In the genomic region with DNA sequence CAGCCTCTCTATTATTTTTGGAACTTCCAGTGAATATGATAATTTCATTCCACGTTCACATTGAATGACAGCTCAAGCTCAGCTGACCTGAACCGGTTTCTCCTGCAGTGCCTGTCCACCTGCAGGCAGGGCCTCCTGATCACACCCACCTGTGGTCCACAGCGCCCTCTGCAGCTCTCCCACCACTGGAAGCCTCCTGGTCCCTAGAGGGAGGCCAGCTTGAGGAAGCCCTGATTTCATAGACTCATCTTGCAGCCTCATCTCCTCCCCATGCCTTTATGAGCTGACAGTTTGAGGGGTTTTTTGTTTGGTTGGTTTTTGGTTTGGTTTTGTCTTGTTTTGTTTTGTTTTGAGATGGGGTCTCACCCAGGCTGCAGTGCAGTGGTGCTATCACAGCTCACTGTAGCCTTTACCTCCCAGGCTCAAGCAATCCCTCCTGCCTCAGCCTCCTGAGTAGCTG, we compare ENCODE assay signal across 1 cellular context.
TF ChIP-seq lines count a peak whose summit lies in the region.

No MANE protein-coding gene starts in this region.

TF ChIP-seq in HepG2, 621 proteins besides CTCF, POLR2A, EP300 and RAD21 (continued from another document and continues in another):
- no peak for TF ChIP-seq ZNF501 (CRISPR knock-in tag; IDR thresholded peaks at IDR 0.05)
- no peak for TF ChIP-seq MAF1 (CRISPR knock-in tag; IDR thresholded peaks at IDR 0.05; ENCODE audit: borderline replicate concordance)
- no peak for TF ChIP-seq AHDC1 (CRISPR knock-in tag; IDR thresholded peaks at IDR 0.05; ENCODE audit: borderline replicate concordance)
- no peak for TF ChIP-seq ZNF441 (CRISPR knock-in tag; IDR thresholded peaks at IDR 0.05; ENCODE audit: borderline replicate concordance)
- TF ChIP-seq ZNF777 (CRISPR knock-in tag; IDR thresholded peaks at IDR 0.05), result no peak
- peak; percentile 84 for TF ChIP-seq SAP130 (CRISPR knock-in tag; IDR thresholded peaks at IDR 0.05; ENCODE audit: low read depth)
- no peak for TF ChIP-seq RFX1 (IDR thresholded peaks at IDR 0.05)
- TF ChIP-seq ZNF660 (CRISPR knock-in tag; IDR thresholded peaks at IDR 0.05; ENCODE audit: borderline replicate concordance, low read depth), result no peak
- TF ChIP-seq NR1H2 (CRISPR knock-in tag; IDR thresholded peaks at IDR 0.05; ENCODE audit: borderline replicate concordance, low read depth), result no peak
- no peak for TF ChIP-seq ONECUT2 (CRISPR knock-in tag; IDR thresholded peaks at IDR 0.05)
- TF ChIP-seq, protein P1, sequence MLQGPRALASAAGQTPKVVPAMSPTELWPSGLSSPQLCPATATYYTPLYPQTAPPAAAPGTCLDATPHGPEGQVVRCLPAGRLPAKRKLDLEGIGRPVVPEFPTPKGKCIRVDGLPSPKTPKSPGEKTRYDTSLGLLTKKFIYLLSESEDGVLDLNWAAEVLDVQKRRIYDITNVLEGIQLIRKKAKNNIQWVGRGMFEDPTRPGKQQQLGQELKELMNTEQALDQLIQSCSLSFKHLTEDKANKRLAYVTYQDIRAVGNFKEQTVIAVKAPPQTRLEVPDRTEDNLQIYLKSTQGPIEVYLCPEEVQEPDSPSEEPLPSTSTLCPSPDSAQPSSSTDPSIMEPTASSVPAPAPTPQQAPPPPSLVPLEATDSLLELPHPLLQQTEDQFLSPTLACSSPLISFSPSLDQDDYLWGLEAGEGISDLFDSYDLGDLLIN (CRISPR knock-in tag; IDR thresholded peaks at IDR 0.05; ENCODE audit: borderline replicate concordance), result no peak
- TF ChIP-seq HOMEZ (CRISPR knock-in tag; IDR thresholded peaks at IDR 0.05; ENCODE audit: low read depth), result no peak
- TF ChIP-seq RORA (CRISPR knock-in tag; IDR thresholded peaks at IDR 0.05), result no peak
- TF ChIP-seq CBX5 (CRISPR knock-in tag; IDR thresholded peaks at IDR 0.05; ENCODE audit: borderline replicate concordance), result 0 out of 2 replicates have a peak, but pooled peaks have one; percentile 22
- TF ChIP-seq IRF2 (CRISPR knock-in tag; IDR thresholded peaks at IDR 0.05), result peak; percentile 54; the same call in 1 of the 2 replicates
- TF ChIP-seq SP2 (CRISPR knock-in tag; IDR thresholded peaks at IDR 0.05), result no peak
- no peak for TF ChIP-seq ZNF296 (CRISPR knock-in tag; conservative IDR thresholded peaks at IDR 0.05)
- no peak for TF ChIP-seq SNAPC4 (CRISPR knock-in tag; IDR thresholded peaks at IDR 0.05)
- TF ChIP-seq RFXANK (CRISPR knock-in tag; IDR thresholded peaks at IDR 0.05), result no peak
- TF ChIP-seq, protein P2, sequence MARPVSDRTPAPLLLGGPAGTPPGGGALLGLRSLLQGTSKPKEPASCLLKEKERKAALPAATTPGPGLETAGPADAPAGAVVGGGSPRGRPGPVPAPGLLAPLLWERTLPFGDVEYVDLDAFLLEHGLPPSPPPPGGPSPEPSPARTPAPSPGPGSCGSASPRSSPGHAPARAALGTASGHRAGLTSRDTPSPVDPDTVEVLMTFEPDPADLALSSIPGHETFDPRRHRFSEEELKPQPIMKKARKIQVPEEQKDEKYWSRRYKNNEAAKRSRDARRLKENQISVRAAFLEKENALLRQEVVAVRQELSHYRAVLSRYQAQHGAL (CRISPR knock-in tag; IDR thresholded peaks at IDR 0.05; ENCODE audit: not compliant biosample characterization), result no peak
- TF ChIP-seq PTBP1 (IDR thresholded peaks at IDR 0.05; ENCODE audit: low read depth, low read length, poor library complexity, severe bottlenecking), result no peak
- TF ChIP-seq NFYB (CRISPR knock-in tag; IDR thresholded peaks at IDR 0.05), result no peak
- TF ChIP-seq ZNF136 (CRISPR knock-in tag; IDR thresholded peaks at IDR 0.05; ENCODE audit: low read depth), result no peak
- no peak for TF ChIP-seq SNRNP70 (IDR thresholded peaks at IDR 0.05; ENCODE audit: low read depth, low read length)
- no peak for TF ChIP-seq TAF1 (CRISPR knock-in tag; IDR thresholded peaks at IDR 0.05)
- no peak for TF ChIP-seq ZNF878 (CRISPR knock-in tag; IDR thresholded peaks at IDR 0.05)
- no peak for TF ChIP-seq ZNF496 (CRISPR knock-in tag; IDR thresholded peaks at IDR 0.05; ENCODE audit: insufficient replicate concordance)
- TF ChIP-seq, protein P3, sequence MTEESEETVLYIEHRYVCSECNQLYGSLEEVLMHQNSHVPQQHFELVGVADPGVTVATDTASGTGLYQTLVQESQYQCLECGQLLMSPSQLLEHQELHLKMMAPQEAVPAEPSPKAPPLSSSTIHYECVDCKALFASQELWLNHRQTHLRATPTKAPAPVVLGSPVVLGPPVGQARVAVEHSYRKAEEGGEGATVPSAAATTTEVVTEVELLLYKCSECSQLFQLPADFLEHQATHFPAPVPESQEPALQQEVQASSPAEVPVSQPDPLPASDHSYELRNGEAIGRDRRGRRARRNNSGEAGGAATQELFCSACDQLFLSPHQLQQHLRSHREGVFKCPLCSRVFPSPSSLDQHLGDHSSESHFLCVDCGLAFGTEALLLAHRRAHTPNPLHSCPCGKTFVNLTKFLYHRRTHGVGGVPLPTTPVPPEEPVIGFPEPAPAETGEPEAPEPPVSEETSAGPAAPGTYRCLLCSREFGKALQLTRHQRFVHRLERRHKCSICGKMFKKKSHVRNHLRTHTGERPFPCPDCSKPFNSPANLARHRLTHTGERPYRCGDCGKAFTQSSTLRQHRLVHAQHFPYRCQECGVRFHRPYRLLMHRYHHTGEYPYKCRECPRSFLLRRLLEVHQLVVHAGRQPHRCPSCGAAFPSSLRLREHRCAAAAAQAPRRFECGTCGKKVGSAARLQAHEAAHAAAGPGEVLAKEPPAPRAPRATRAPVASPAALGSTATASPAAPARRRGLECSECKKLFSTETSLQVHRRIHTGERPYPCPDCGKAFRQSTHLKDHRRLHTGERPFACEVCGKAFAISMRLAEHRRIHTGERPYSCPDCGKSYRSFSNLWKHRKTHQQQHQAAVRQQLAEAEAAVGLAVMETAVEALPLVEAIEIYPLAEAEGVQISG (CRISPR knock-in tag; IDR thresholded peaks at IDR 0.05), result peak; percentile 15; the same call in 1 of the 2 replicates
- TF ChIP-seq ZSCAN12 (CRISPR knock-in tag; IDR thresholded peaks at IDR 0.05), result no peak
- TF ChIP-seq ZMYM3 (CRISPR knock-in tag; IDR thresholded peaks at IDR 0.05), result no peak
- TF ChIP-seq ZBTB46 (CRISPR knock-in tag; IDR thresholded peaks at IDR 0.05; ENCODE audit: borderline replicate concordance), result no peak
- TF ChIP-seq ZNF652 (CRISPR knock-in tag; IDR thresholded peaks at IDR 0.05; ENCODE audit: borderline replicate concordance, low read depth), result no peak
- TF ChIP-seq KDM3A (CRISPR knock-in tag; IDR thresholded peaks at IDR 0.05; ENCODE audit: low read depth), result no peak
- TF ChIP-seq, protein P4, sequence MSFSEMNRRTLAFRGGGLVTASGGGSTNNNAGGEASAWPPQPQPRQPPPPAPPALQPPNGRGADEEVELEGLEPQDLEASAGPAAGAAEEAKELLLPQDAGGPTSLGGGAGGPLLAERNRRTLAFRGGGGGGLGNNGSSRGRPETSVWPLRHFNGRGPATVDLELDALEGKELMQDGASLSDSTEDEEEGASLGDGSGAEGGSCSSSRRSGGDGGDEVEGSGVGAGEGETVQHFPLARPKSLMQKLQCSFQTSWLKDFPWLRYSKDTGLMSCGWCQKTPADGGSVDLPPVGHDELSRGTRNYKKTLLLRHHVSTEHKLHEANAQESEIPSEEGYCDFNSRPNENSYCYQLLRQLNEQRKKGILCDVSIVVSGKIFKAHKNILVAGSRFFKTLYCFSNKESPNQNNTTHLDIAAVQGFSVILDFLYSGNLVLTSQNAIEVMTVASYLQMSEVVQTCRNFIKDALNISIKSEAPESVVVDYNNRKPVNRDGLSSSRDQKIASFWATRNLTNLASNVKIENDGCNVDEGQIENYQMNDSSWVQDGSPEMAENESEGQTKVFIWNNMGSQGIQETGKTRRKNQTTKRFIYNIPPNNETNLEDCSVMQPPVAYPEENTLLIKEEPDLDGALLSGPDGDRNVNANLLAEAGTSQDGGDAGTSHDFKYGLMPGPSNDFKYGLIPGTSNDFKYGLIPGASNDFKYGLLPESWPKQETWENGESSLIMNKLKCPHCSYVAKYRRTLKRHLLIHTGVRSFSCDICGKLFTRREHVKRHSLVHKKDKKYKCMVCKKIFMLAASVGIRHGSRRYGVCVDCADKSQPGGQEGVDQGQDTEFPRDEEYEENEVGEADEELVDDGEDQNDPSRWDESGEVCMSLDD (CRISPR knock-in tag; IDR thresholded peaks at IDR 0.05; ENCODE audit: borderline replicate concordance), result no peak
- no peak for TF ChIP-seq ZNF350 (CRISPR knock-in tag; IDR thresholded peaks at IDR 0.05; ENCODE audit: borderline replicate concordance, low read depth)
